In genomic region chr15:69718916-69719315, GRCh38 we compare ENCODE assay signal across 1 cellular context.
TF ChIP-seq lines count a peak whose summit lies in the region.

No MANE protein-coding gene starts in this region.

TF ChIP-seq in HepG2, 621 proteins besides CTCF, POLR2A, EP300 and RAD21 (continued from another document):
- TF ChIP-seq ZNF574 (CRISPR knock-in tag; IDR thresholded peaks at IDR 0.05): no peak
- TF ChIP-seq TCF7 (IDR thresholded peaks at IDR 0.05; ENCODE audit: low read depth): no peak
- no peak for TF ChIP-seq ONECUT2 (CRISPR knock-in tag; IDR thresholded peaks at IDR 0.05)
- TF ChIP-seq, protein P1, sequence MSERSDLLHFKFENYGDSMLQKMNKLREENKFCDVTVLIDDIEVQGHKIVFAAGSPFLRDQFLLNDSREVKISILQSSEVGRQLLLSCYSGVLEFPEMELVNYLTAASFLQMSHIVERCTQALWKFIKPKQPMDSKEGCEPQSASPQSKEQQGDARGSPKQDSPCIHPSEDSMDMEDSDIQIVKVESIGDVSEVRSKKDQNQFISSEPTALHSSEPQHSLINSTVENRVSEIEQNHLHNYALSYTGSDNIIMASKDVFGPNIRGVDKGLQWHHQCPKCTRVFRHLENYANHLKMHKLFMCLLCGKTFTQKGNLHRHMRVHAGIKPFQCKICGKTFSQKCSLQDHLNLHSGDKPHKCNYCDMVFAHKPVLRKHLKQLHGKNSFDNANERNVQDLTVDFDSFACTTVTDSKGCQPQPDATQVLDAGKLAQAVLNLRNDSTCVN (CRISPR knock-in tag; IDR thresholded peaks at IDR 0.05; ENCODE audit: borderline replicate concordance): no peak
- TF ChIP-seq MXD3 (CRISPR knock-in tag; IDR thresholded peaks at IDR 0.05): no peak
- TF ChIP-seq ARNT2 (CRISPR knock-in tag; IDR thresholded peaks at IDR 0.05; ENCODE audit: low read depth): no peak
